In the genomic region with DNA sequence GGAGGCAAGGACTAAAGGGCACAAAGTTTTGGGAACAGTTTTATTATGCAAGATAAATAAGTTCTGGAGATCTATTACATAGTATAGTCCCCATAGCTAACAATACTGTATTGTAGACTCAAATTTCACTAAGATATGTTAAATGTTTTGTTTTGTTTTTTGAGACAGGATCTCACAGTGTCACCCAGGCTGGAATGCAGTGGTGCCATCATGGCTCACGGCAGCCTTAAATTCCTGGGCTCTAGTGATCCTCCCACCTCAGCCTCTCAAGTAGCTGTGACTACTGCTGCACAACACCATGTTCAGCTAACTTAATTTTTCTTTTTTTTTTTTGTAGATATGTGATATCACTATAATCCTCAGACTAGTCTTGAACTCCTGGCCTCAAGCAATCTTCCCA, we compare ENCODE assay signal across 25 cellular contexts.
"Had no signal": no experiment of that assay in that cellular context is flagged by ENCODE, and none has a peak within 500 bp of the region (broad histone marks: within the 10 kb centered on the region; RNA-seq: fewer than 3 reads in every experiment).

No MANE protein-coding gene starts in this region.

- H3K4me3 ChIP-seq: stomach, suprapubic skin, testis, thoracic aorta, thyroid gland, tibial artery, tibial nerve, transverse colon, upper lobe of left lung, upper lobe of right lung, uterus, vagina had no signal

- H3K27me3 ChIP-seq: stomach, suprapubic skin, testis, thyroid gland, tibial artery, tibial nerve, transverse colon, upper lobe of left lung, upper lobe of right lung, uterus, vagina had no signal

- H3K9me3 ChIP-seq: stomach, suprapubic skin, testis, thoracic aorta, thyroid gland, tibial artery, tibial nerve, transverse colon, upper lobe of left lung, upper lobe of right lung, uterus, vagina had no signal

- H3K36me3 ChIP-seq: stomach, suprapubic skin, thoracic aorta, thyroid gland, tibial artery, tibial nerve, transverse colon, upper lobe of left lung, upper lobe of right lung, uterus, vagina had no signal

- DNase-seq: stimulated activated CD4-positive, alpha-beta T cell treated with anti-CD3 and anti-CD28 coated beads, Interleukin-2, amount 100 ng/mL, for 48 hours; stimulated activated CD4-positive, alpha-beta T cell treated with anti-CD3 and anti-CD28 coated beads, Interleukin-4, amount 100 ng/mL, for 1 hour; stimulated activated CD4-positive, alpha-beta T cell treated with anti-CD3 and anti-CD28 coated beads, Interleukin-4, amount 100 ng/mL, for 24 hours; stimulated activated CD4-positive, alpha-beta T cell treated with anti-CD3 and anti-CD28 coated beads, Interleukin-4, amount 100 ng/mL, for 4 hours; stimulated activated CD8-positive, alpha-beta memory T cell treated with anti-CD3 and anti-CD28 coated beads, Interleukin-4, amount 100 ng/mL, for 48 hours; stimulated activated naive B cell treated with anti-CD40 and anti-IgM and Interleukin-4, amounts not matched to agents 10 μg/mL and 1 μg/mL and 100 μg/mL, for 72 hours; stimulated activated naive CD4-positive, alpha-beta T cell; stimulated activated naive CD4-positive, alpha-beta T cell treated with Interleukin-2 at 50 U/mL for 16 hours; stimulated activated naive CD8-positive, alpha-beta T cell treated with anti-CD3 and anti-CD28 coated beads, Interleukin-15, amount 100 ng/mL, for 72 hours; stimulated activated naive CD8-positive, alpha-beta T cell treated with anti-CD3 and anti-CD28 coated beads, Interleukin-15, Interleukin-2, amounts not matched to agents 100 U/mL and 50 U/mL, for 24 hours; stomach; testis; thyroid gland; tibial artery; transverse colon; upper lobe of left lung; upper lobe of right lung; uterus had no signal

- ATAC-seq: stimulated activated effector memory CD8-positive, alpha-beta T cell treated with anti-CD3 and anti-CD28 coated beads, Interleukin-12 subunit alpha, Interleukin-12 subunit beta, amount 100 ng/mL, for 72 hours; stimulated activated memory B cell treated with anti-CD40 and anti-IgM and Interleukin-4, amounts not matched to agents 10 μg/mL and 1 μg/mL and 100 μg/mL, for 72 hours; stimulated activated naive B cell treated with anti-CD40 and anti-IgM and Interleukin-4, amounts not matched to agents 10 μg/mL and 1 μg/mL and 100 μg/mL, for 72 hours; stimulated activated naive CD8-positive, alpha-beta T cell treated with anti-CD3 and anti-CD28 coated beads, Interleukin-15, amount 100 ng/mL, for 72 hours; stimulated activated naive CD8-positive, alpha-beta T cell treated with anti-CD3 and anti-CD28 coated beads, Interleukin-15, Interleukin-2, amounts not matched to agents 100 U/mL and 50 U/mL, for 24 hours; upper lobe of right lung had no signal

- FAIRE-seq: urothelium cell line had no signal

- H3K27ac ChIP-seq: stomach, suprapubic skin, testis, thoracic aorta, thyroid gland, tibial artery, tibial nerve, transverse colon, upper lobe of left lung, upper lobe of right lung, uterus, vagina had no signal

- H3K4me1 ChIP-seq: suprapubic skin, testis, thyroid gland, tibial artery, tibial nerve, transverse colon, upper lobe of left lung, upper lobe of right lung, uterus, vagina had no signal
